Comparison of ENCODE assay signal across 1 cellular context in the genomic region with DNA sequence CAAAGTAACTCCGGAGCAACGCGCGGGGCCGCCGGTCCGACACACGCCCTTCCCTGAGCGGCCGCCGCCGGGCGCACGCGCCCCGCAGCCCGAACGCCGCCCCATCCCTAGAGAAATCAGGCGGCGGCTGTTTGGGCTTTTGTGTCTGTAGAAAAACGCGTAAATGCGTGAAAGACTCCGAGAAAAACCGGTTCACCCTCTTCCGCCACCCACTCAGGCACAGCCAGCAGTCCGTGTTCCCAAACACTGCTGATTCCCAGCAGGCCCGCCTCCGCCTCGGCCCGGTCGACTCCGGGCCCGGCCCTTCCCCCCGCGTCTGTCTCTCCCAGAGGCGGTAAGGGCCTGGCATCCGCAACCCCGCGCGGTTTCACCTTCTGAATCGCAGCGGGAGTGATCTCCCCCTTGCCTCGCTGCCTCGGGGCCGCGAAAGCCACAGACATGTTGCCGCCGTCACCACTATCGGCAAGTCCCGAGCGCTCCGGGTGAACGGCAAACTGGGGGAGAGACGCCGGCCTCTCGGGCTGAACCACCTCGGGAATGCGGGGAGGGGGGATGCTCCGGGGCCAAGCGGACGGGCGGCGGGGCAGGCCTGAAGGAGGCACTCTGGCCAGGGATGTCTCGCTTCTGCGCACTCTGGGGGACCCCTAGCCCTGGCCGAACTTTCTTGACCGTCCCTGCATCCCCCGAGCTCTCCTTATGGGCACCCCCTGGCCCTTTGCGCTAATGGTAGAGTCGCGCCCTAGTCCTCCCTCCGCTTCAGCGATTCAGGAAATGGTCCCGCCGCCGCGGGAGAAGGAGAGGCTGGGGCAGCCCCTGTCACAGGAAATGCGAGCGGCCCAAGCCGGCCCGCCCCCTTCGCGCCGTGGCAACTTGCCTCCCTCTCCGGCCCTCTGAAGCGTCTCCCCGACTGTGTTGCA.
TF ChIP-seq lines count a peak whose summit lies in the region.

TSS of gene SS18 (minus strand) at position 484 of the 917 bp plus-strand sequence. CDS start at position 440, 44 bp downstream.

TF ChIP-seq in HepG2, 621 proteins besides CTCF, POLR2A, EP300 and RAD21 (continued from another document and continues in another):
- 0 out of 2 replicates have a peak, but pooled peaks have one; percentile 26 for TF ChIP-seq ZBTB25 (CRISPR knock-in tag; IDR thresholded peaks at IDR 0.05)
- TF ChIP-seq NAIF1 (CRISPR knock-in tag; IDR thresholded peaks at IDR 0.05; ENCODE audit: borderline replicate concordance), result peak; percentile 60; the same call in 1 of the 2 replicates
- 0 out of 2 replicates have a peak, but pooled peaks have one; percentile 67 for TF ChIP-seq BRD4 (CRISPR knock-in tag; IDR thresholded peaks at IDR 0.05)
- TF ChIP-seq KLF12 (CRISPR knock-in tag; IDR thresholded peaks at IDR 0.05; ENCODE audit: borderline replicate concordance), result peak; percentile 45; the same call in 1 of the 2 replicates
- peak; percentile 82 for TF ChIP-seq SAP130 (CRISPR knock-in tag; IDR thresholded peaks at IDR 0.05; ENCODE audit: low read depth)
- TF ChIP-seq, protein P1, sequence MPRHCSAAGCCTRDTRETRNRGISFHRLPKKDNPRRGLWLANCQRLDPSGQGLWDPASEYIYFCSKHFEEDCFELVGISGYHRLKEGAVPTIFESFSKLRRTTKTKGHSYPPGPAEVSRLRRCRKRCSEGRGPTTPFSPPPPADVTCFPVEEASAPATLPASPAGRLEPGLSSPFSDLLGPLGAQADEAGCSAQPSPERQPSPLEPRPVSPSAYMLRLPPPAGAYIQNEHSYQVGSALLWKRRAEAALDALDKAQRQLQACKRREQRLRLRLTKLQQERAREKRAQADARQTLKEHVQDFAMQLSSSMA (CRISPR knock-in tag; IDR thresholded peaks at IDR 0.05), result 0 out of 2 replicates have a peak, but pooled peaks have one; percentile 25
- peak; percentile 33 for TF ChIP-seq KMT2A (CRISPR knock-in tag; IDR thresholded peaks at IDR 0.05)
- no peak; the same call in 1 of the 2 replicates for TF ChIP-seq MEF2D (CRISPR knock-in tag; IDR thresholded peaks at IDR 0.05)
- TF ChIP-seq MLLT10 (CRISPR knock-in tag; IDR thresholded peaks at IDR 0.05), result no peak
- peak; percentile 27; the same call in 1 of the 2 replicates for TF ChIP-seq ZNF691 (CRISPR knock-in tag; IDR thresholded peaks at IDR 0.05; ENCODE audit: borderline replicate concordance, low read depth)
- no peak for TF ChIP-seq NCOR1 (IDR thresholded peaks at IDR 0.05; ENCODE audit: borderline replicate concordance, low read length)
- 0 out of 2 replicates have a peak, but pooled peaks have one; percentile 34 for TF ChIP-seq ATF1 (CRISPR knock-in tag; IDR thresholded peaks at IDR 0.05)
- no peak; the same call in 1 of the 2 replicates for TF ChIP-seq ZNF501 (CRISPR knock-in tag; IDR thresholded peaks at IDR 0.05)
- TF ChIP-seq MED1 (CRISPR knock-in tag; IDR thresholded peaks at IDR 0.05), result peak; percentile 9
- no peak for TF ChIP-seq CAMTA2 (CRISPR knock-in tag; IDR thresholded peaks at IDR 0.05; ENCODE audit: borderline replicate concordance)
- TF ChIP-seq ZMYM4 (CRISPR knock-in tag; IDR thresholded peaks at IDR 0.05), result peak; percentile 71; the same call in 1 of the 2 replicates
- no peak for TF ChIP-seq EZH2 (conservative IDR thresholded peaks at IDR 0.05; ENCODE audit: low read depth, low read length)
- peak; percentile 3; the same call in 1 of the 2 replicates for TF ChIP-seq PAWR (CRISPR knock-in tag; IDR thresholded peaks at IDR 0.05; ENCODE audit: borderline replicate concordance)
- TF ChIP-seq ZNF768 (CRISPR knock-in tag; IDR thresholded peaks at IDR 0.05), result peak; percentile 57; the same call in 1 of the 2 replicates
- TF ChIP-seq PCBP1 (IDR thresholded peaks at IDR 0.05; ENCODE audit: borderline replicate concordance, low read depth, low read length), result 0 out of 2 replicates have a peak, but pooled peaks have one; percentile 63
- TF ChIP-seq MAF1 (CRISPR knock-in tag; IDR thresholded peaks at IDR 0.05; ENCODE audit: borderline replicate concordance), result 0 out of 2 replicates have a peak, but pooled peaks have one; percentile 21
- 0 out of 2 replicates have a peak, but pooled peaks have one; percentile 28 for TF ChIP-seq HNRNPL (IDR thresholded peaks at IDR 0.05; ENCODE audit: low read depth, low read length)
- 0 out of 2 replicates have a peak, but pooled peaks have one; percentile 22 for TF ChIP-seq ZNF678 (CRISPR knock-in tag; IDR thresholded peaks at IDR 0.05)
- peak; percentile 29; the same call in 1 of the 2 replicates for TF ChIP-seq ZNF510 (CRISPR knock-in tag; IDR thresholded peaks at IDR 0.05; ENCODE audit: low read depth)
- TF ChIP-seq, protein P2, sequence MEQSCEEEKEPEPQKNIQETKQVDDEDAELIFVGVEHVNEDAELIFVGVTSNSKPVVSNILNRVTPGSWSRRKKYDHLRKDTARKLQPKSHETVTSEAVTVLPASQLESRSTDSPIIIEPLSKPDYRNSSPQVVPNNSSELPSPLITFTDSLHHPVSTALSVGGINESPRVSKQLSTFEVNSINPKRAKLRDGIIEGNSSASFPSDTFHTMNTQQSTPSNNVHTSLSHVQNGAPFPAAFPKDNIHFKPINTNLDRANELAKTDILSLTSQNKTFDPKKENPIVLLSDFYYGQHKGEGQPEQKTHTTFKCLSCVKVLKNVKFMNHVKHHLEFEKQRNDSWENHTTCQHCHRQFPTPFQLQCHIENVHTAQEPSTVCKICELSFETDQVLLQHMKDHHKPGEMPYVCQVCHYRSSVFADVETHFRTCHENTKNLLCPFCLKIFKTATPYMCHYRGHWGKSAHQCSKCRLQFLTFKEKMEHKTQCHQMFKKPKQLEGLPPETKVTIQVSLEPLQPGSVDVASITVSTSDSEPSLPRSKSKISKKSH (CRISPR knock-in tag; IDR thresholded peaks at IDR 0.05; ENCODE audit: borderline replicate concordance), result 0 out of 2 replicates have a peak, but pooled peaks have one; percentile 32
- TF ChIP-seq ZNF878 (CRISPR knock-in tag; IDR thresholded peaks at IDR 0.05), result peak; percentile 85
- peak; percentile 93 for TF ChIP-seq RBFOX2 (IDR thresholded peaks at IDR 0.05; ENCODE audit: low read depth, low read length)
- TF ChIP-seq BCL6 (CRISPR knock-in tag; IDR thresholded peaks at IDR 0.05), result no peak
- peak; percentile 81 for TF ChIP-seq ELF1 (CRISPR knock-in tag; IDR thresholded peaks at IDR 0.05)
- no peak for TF ChIP-seq ARNT (IDR thresholded peaks at IDR 0.05)
- peak; percentile 88 for TF ChIP-seq POLR2G (IDR thresholded peaks at IDR 0.05; ENCODE audit: low read depth, low read length)
- no peak for TF ChIP-seq RCOR2 (CRISPR knock-in tag; IDR thresholded peaks at IDR 0.05)
- TF ChIP-seq, protein P3, sequence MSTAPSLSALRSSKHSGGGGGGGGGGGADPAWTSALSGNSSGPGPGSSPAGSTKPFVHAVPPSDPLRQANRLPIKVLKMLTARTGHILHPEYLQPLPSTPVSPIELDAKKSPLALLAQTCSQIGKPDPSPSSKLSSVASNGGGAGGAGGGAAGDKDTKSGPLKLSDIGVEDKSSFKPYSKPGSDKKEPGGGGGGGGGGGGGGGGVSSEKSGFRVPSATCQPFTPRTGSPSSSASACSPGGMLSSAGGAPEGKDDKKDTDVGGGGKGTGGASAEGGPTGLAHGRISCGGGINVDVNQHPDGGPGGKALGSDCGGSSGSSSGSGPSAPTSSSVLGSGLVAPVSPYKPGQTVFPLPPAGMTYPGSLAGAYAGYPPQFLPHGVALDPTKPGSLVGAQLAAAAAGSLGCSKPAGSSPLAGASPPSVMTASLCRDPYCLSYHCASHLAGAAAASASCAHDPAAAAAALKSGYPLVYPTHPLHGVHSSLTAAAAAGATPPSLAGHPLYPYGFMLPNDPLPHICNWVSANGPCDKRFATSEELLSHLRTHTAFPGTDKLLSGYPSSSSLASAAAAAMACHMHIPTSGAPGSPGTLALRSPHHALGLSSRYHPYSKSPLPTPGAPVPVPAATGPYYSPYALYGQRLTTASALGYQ (CRISPR knock-in tag; IDR thresholded peaks at IDR 0.05), result peak; percentile 45; the same call in 1 of the 2 replicates
- TF ChIP-seq MLX (CRISPR knock-in tag; IDR thresholded peaks at IDR 0.05), result peak; percentile 37; the same call in 1 of the 2 replicates
- TF ChIP-seq ZNF407 (CRISPR knock-in tag; IDR thresholded peaks at IDR 0.05; ENCODE audit: not compliant biosample characterization), result peak; percentile 66
- 0 out of 2 replicates have a peak, but pooled peaks have one; percentile 74 for TF ChIP-seq ZNF558 (CRISPR knock-in tag; IDR thresholded peaks at IDR 0.05; ENCODE audit: borderline replicate concordance)
- 0 out of 2 replicates have a peak, but pooled peaks have one; percentile 32 for TF ChIP-seq ZNF543 (CRISPR knock-in tag; IDR thresholded peaks at IDR 0.05)
- TF ChIP-seq ZNF350 (CRISPR knock-in tag; IDR thresholded peaks at IDR 0.05; ENCODE audit: borderline replicate concordance, low read depth), result peak; percentile 75; the same call in 1 of the 2 replicates
- peak; percentile 45; the same call in 1 of the 2 replicates for TF ChIP-seq ZNF790 (CRISPR knock-in tag; IDR thresholded peaks at IDR 0.05; ENCODE audit: borderline replicate concordance)
- TF ChIP-seq ZNF264 (CRISPR knock-in tag; IDR thresholded peaks at IDR 0.05), result 0 out of 2 replicates have a peak, but pooled peaks have one; percentile 24
- TF ChIP-seq SALL2 (CRISPR knock-in tag; IDR thresholded peaks at IDR 0.05), result peak; percentile 72; the same call in 1 of the 2 replicates
